Comparison of ENCODE assay signal across 18 cellular contexts in genomic region chr10:69858201-69858600, GRCh38. TPM values are rescaled to one million over a fixed set of nuclear protein-coding genes. Genes with fewer than 3 reads are reported as not detected.
DNase-seq lines count a peak whose midpoint lies in the region; ATAC-seq, FAIRE-seq and TF ChIP-seq lines count a peak whose summit lies in the region.
"Had no signal": no experiment of that assay in that cellular context is flagged by ENCODE, and none has a peak within 500 bp of the region (broad histone marks: within the 10 kb centered on the region; RNA-seq: fewer than 3 reads in every experiment).

No MANE protein-coding gene starts in this region.

- no peak overlapping the region for H3K56ac ChIP-seq in IMR-90 (ENCODE audit: extremely low read depth, insufficient read depth, low read length)

- H3K23ac ChIP-seq in IMR-90 (ENCODE audit: low read depth, low read length): no peak overlapping the region

- H4K8ac ChIP-seq in IMR-90 (ENCODE audit: low read depth in 2 of 2, low read length in 2 of 2): no peak overlapping the region

- H2AK9ac ChIP-seq in IMR-90 (replicated peaks; ENCODE audit: low read depth, low read length, poor library complexity): no peak overlapping the region

- POLR2A ChIA-PET in AG04450 (lab: Yijun Ruan, JAX): no interaction called here
- POLR2A ChIA-PET in IMR-90 (lab: Charles Lee; ENCODE audit: unreplicated experiment): interaction anchor here (0.6 kb wide), 1 partner anchor 21 kb away, joined by 4 read pairs; no protein-coding TSS in a partner anchor
- POLR2A ChIA-PET in K562 (lab: Yijun Ruan, JAX): no interaction called here

- H3K79me2 ChIP-seq in K562 (ENCODE audit: control insufficient read depth, insufficient read depth, low read length) (no peaks in the 10 kb centered on the region), mammary epithelial cell (ENCODE audit: insufficient read depth, low read length) (peaks cover 3% of the 10 kb centered on the region)

- no peak overlapping the region for H3K18ac ChIP-seq in IMR-90 (ENCODE audit: low read depth, low read length)

- no peaks in the 10 kb centered on the region for H3K36me3 ChIP-seq in IMR-90 (ENCODE audit: control insufficient read depth, insufficient read depth, low read length)
- no peaks in the 10 kb centered on the region for H3K36me3 ChIP-seq in K562 (ENCODE audit: control insufficient read depth, insufficient read depth, low read length)
- no peaks in the 10 kb centered on the region for H3K36me3 ChIP-seq in mammary epithelial cell (ENCODE audit: insufficient read depth, low read length)
- H3K36me3 ChIP-seq: BLaER1 had no signal

- H2AFZ ChIP-seq in IMR-90 (replicated peaks; ENCODE audit: low read length, poor library complexity) (no peak overlapping the region), K562 (ENCODE audit: low read depth, low read length) (no peak overlapping the region), mammary epithelial cell (ENCODE audit: low read depth, low read length) (no peak overlapping the region)

- peak overlapping the region; percentile 27; the same call in 1 of the 2 replicates for H2AK5ac ChIP-seq in IMR-90 (ENCODE audit: low read depth, low read length)

- peaks cover 23 to 62% of the 10 kb centered on the region in 2 experiments for H3K79me1 ChIP-seq in IMR-90 (ENCODE audit: low read depth in 1 of 2, low read length in 2 of 2)

- intact Hi-C loops in IMR-90 (cut with micrococcal nuclease): no loop called here
- intact Hi-C loops in K562 (cut with micrococcal nuclease): no loop called here
- intact Hi-C loops in mammary epithelial cell (cut with micrococcal nuclease): no loop called here

- no peak for TF ChIP-seq POLR2A in IMR-90 (IDR thresholded peaks at IDR 0.05; ENCODE audit: low read depth, low read length)
- no peak for TF ChIP-seq POLR2A in K562 (conservative IDR thresholded peaks at IDR 0.05)

- CTCF ChIA-PET in AG04450 (lab: Charles Lee) (interaction anchor here (0.5 to 0.8 kb wide), 2 partner anchors 29 to 57 kb away, joined by 3 read pairs; no protein-coding TSS in a partner anchor), IMR-90 (lab: Yijun Ruan, JAX) (no interaction called here), K562 (lab: Yijun Ruan, JAX; ENCODE audit: low intra/inter-chr PET ratio) (no interaction called here), mammary epithelial cell (lab: Charles Lee; ENCODE audit: low non-redundant PET) (no interaction called here)

- H3K27ac ChIP-seq in AG04450 (ENCODE audit: low read depth, low read length): peak overlapping the region; percentile 2
- H3K27ac ChIP-seq in IMR-90 (ENCODE audit: insufficient read depth, low read length): no peak overlapping the region
- no peak overlapping the region for H3K27ac ChIP-seq in K562 (ENCODE audit: extremely low read depth, low read depth, low read length)
- no peak overlapping the region for H3K27ac ChIP-seq in mammary epithelial cell (ENCODE audit: insufficient read depth, low read depth, low read length)
- H3K27ac ChIP-seq: BLaER1 had no signal

- no peak overlapping the region for H2BK5ac ChIP-seq in IMR-90 (ENCODE audit: low read depth, low read length, poor library complexity, severe bottlenecking)

- dilution Hi-C loops in IMR-90 (cut with HindIII; ENCODE audit: low sequenced_read_pairs, unreplicated experiment): no loop called here
- dilution Hi-C loops in mammary epithelial cell (cut with HindIII; ENCODE audit: low sequenced_read_pairs): no loop called here

- H2BK15ac ChIP-seq in IMR-90 (ENCODE audit: low read depth, low read length): no peak overlapping the region

- no peak overlapping the region for H4K5ac ChIP-seq in IMR-90 (ENCODE audit: low read depth, low read length)

- peaks cover 9% of the 10 kb centered on the region; the same call in 1 of the 2 replicates for H3K9me1 ChIP-seq in IMR-90 (ENCODE audit: insufficient read depth, low read length)
- no peaks in the 10 kb centered on the region for H3K9me1 ChIP-seq in K562 (ENCODE audit: control insufficient read depth, insufficient read depth, low read length)

- H2BK20ac ChIP-seq in IMR-90 (ENCODE audit: low read depth, low read length): no peak overlapping the region

- no peaks in the 10 kb centered on the region for H3K27me3 ChIP-seq in AG04450 (ENCODE audit: control insufficient read depth, insufficient read depth, low read length)
- no peaks in the 10 kb centered on the region for H3K27me3 ChIP-seq in IMR-90 (ENCODE audit: control insufficient read depth, insufficient read depth, low read length)
- H3K27me3 ChIP-seq in K562 (ENCODE audit: control insufficient read depth in 2 of 2, insufficient read depth in 2 of 2, low read length in 2 of 2): peaks cover 0 to 33% of the 10 kb centered on the region in 2 experiments; a peak in 3 of 5 replicates
- H3K27me3 ChIP-seq in mammary epithelial cell (ENCODE audit: insufficient read depth, low read length): no peaks in the 10 kb centered on the region
- H3K27me3 ChIP-seq: BLaER1 had no signal

- peaks cover 6% of the 10 kb centered on the region; the same call in 1 of the 2 replicates for H3K4me1 ChIP-seq in IMR-90 (ENCODE audit: control insufficient read depth, insufficient read depth, low read length)
- peaks cover 6 to 7% of the 10 kb centered on the region in 2 experiments; a peak in 3 of 5 replicates for H3K4me1 ChIP-seq in K562 (replicated peaks in 1 of 2; ENCODE audit: control insufficient read depth in 2 of 2, insufficient read depth in 2 of 2, low read length in 2 of 2)
- H3K4me1 ChIP-seq in mammary epithelial cell (ENCODE audit: insufficient read depth, low read length): peaks cover 22% of the 10 kb centered on the region

- H3K9ac ChIP-seq in IMR-90 (ENCODE audit: low read depth, low read length): no peak overlapping the region
- no peak overlapping the region for H3K9ac ChIP-seq in K562 (ENCODE audit: insufficient read depth in 1 of 2, low read depth in 2 of 2, low read length in 2 of 2)
- no peak overlapping the region for H3K9ac ChIP-seq in mammary epithelial cell (ENCODE audit: insufficient read depth, low read length)
- H3K9ac ChIP-seq: BLaER1 had no signal

- H3K9me3 ChIP-seq in AG04450 (ENCODE audit: control insufficient read depth, insufficient read depth, low read length) (no peaks in the 10 kb centered on the region), IMR-90 (ENCODE audit: control insufficient read depth, insufficient read depth, low read length) (no peaks in the 10 kb centered on the region), K562 (replicated peaks; ENCODE audit: control insufficient read depth, insufficient read depth, low read depth, low read length) (no peaks in the 10 kb centered on the region), mammary epithelial cell (replicated peaks; ENCODE audit: insufficient read depth, low read length) (no peaks in the 10 kb centered on the region)
- H3K9me3 ChIP-seq: BLaER1 had no signal

- H4K20me1 ChIP-seq in IMR-90 (ENCODE audit: insufficient read depth, low read length): no peaks in the 10 kb centered on the region
- peaks cover 8% of the 10 kb centered on the region for H4K20me1 ChIP-seq in K562 (replicated peaks; ENCODE audit: control insufficient read depth, insufficient read depth, low read length)
- H4K20me1 ChIP-seq in mammary epithelial cell (ENCODE audit: insufficient read depth, low read length): no peaks in the 10 kb centered on the region
- H4K20me1 ChIP-seq: BLaER1 had no signal

- no peak overlapping the region for H3K4me2 ChIP-seq in IMR-90 (ENCODE audit: low read depth, low read length)
- H3K4me2 ChIP-seq in K562 (ENCODE audit: insufficient read depth, low read length): no peak overlapping the region
- no peak overlapping the region for H3K4me2 ChIP-seq in mammary epithelial cell (ENCODE audit: insufficient read depth, low read depth, low read length)

- no TSS peak for BruUV-seq in IMR-90 (replicated peaks; lab: Mats Ljungman, UMichigan)
- BruUV-seq in K562 (replicated peaks; lab: Mats Ljungman, UMichigan): no TSS peak
- BruUV-seq in mammary epithelial cell (replicated peaks; lab: Mats Ljungman, UMichigan): no TSS peak

- H4K91ac ChIP-seq in IMR-90 (ENCODE audit: insufficient read depth, low read depth, low read length): no peak overlapping the region

- no peak for TF ChIP-seq RAD21 in IMR-90 (IDR thresholded peaks at IDR 0.05; ENCODE audit: low read length)
- TF ChIP-seq RAD21 in K562 (CRISPR knock-in tag; conservative IDR thresholded peaks at IDR 0.05 in 1 of 2, IDR thresholded peaks at IDR 0.05 in 1 of 2): no peak

- ATAC-seq in IMR-90 (ENCODE audit: low read depth) (no peak), K562 (no peak)
- ATAC-seq: CD8-positive, alpha-beta T cell; GM12878 had no signal

- H3K4me3 ChIP-seq in AG04450 (ENCODE audit: low read depth, low read length) (no peak overlapping the region), IMR-90 (ENCODE audit: insufficient read depth, low read depth, low read length) (no peak overlapping the region), K562 (no peak overlapping the region), mammary epithelial cell (replicated peaks in 1 of 3; ENCODE audit: insufficient read depth in 1 of 3, low read depth in 2 of 3, low read length in 3 of 3) (no peak overlapping the region)
- H3K4me3 ChIP-seq: BLaER1, GM12878 had no signal

- no peak overlapping the region for H3K4ac ChIP-seq in IMR-90 (ENCODE audit: low read depth, low read length)

- no CpG with 5 or more reads among the region's 1 CpG for WGBS in IMR-90 (ENCODE audit: extremely low coverage in 2 of 2, insufficient read length in 1 of 2), 2 experiments
- 7% methylated on average over 1 of the region's 1 CpG for WGBS in K562 (ENCODE audit: insufficient coverage, low coverage, missing lambda C conversion rate)
- WGBS in mammary epithelial cell (ENCODE audit: low coverage, missing lambda C conversion rate): 100% methylated on average over 1 of the region's 1 CpG

- no peak for DNase-seq in AG04450 (ENCODE audit: low read depth, low spot score)
- no peak for DNase-seq in IMR-90
- no peak for DNase-seq in K562 (ENCODE audit: extremely low read depth in 1 of 4, low spot score in 3 of 4)
- peak; percentile 11 for DNase-seq in pons (ENCODE audit: low spot score)
- no peak for DNase-seq in HTR-8/SVneo (ENCODE audit: insufficient read length, low spot score)
- no peak for DNase-seq in ureter (ENCODE audit: low spot score)
- DNase-seq in mammary epithelial cell: no peak
- DNase-seq: CD8-positive, alpha-beta T cell; DMS 273 treated with DMSO at 0.1 percent for 48 hours; DMS53; DND-41; EL; H9; KBM-7 had no signal

- TF ChIP-seq CTCF in AG04450 (IDR thresholded peaks at IDR 0.05; ENCODE audit: low read depth, low read length): no peak
- no peak for TF ChIP-seq CTCF in IMR-90 (conservative IDR thresholded peaks at IDR 0.05; ENCODE audit: low read depth, low read length)
- TF ChIP-seq CTCF in K562 (IDR thresholded peaks at IDR 0.05 in 2 of 3, conservative IDR thresholded peaks at IDR 0.05 in 1 of 3; ENCODE audit: insufficient read depth in 2 of 3, low read depth in 1 of 3, low read length in 3 of 3): no peak
- TF ChIP-seq CTCF in mammary epithelial cell (conservative IDR thresholded peaks at IDR 0.05 in 1 of 2, IDR thresholded peaks at IDR 0.05 in 1 of 2; ENCODE audit: extremely low read depth in 1 of 2, insufficient read depth in 1 of 2, low read depth in 1 of 2, low read length in 2 of 2): no peak

- TF ChIP-seq EP300 in K562 (IDR thresholded peaks at IDR 0.05; ENCODE audit: low read length): no peak

- H2BK120ac ChIP-seq in IMR-90 (ENCODE audit: low read depth, low read length): no peak overlapping the region

- in situ Hi-C loops in IMR-90 (cut with MboI; ENCODE audit: low sequenced_read_pairs): no loop called here
- in situ Hi-C loops in K562 (cut with MboI): no loop called here
- in situ Hi-C loops in mammary epithelial cell (cut with MboI; ENCODE audit: low sequenced_read_pairs in 2 of 2): no loop called here

- FAIRE-seq in K562 (lab: Jason Lieb, UNC) (no peak), HTR-8/SVneo (lab: Jason Lieb, UNC) (no peak)
- FAIRE-seq: GM12878, H1 had no signal

- H3K14ac ChIP-seq in IMR-90 (replicated peaks; ENCODE audit: low read depth, low read length): no peak overlapping the region

RNA-seq across cellular contexts. Expression of gene COL13A1, which starts 56.5 kb away (rescaled TPM):
- polyA plus RNA-seq in AG04450 (2011; rRNA removed) (10.9 and 13.1 TPM in 2 replicates), IMR-90 (2012; rRNA removed) (31.3 and 32.0 TPM in 2 replicates), K562 (2011; rRNA removed) (not detected in 2 replicates), K562 (2014; fragmentation: Illumina TruSeq; extraction: Trizol) (not detected in 2 replicates), K562 (2014; fragmentation: Nextera tagmentation; extraction: Ambion mirVana) (not detected), K562 (2014; rRNA removed) (not detected in 2 replicates), mammary epithelial cell (5.4 TPM)
- polyA minus RNA-seq in AG04450 (2011; rRNA and poly(A)+ RNA removed): 4.8 and 5.6 TPM in 2 replicates
- total RNA-seq in IMR-90 (2012; rRNA removed) (10.8 and 12.2 TPM in 2 replicates), K562 (2014; rRNA removed) (not detected in 2 replicates), K562 (2014; rRNA removed; fragmentation: Illumina TruSeq; extraction: Trizol) (not detected in 2 replicates), K562 (2015; rRNA removed; fragmentation: Illumina TruSeq; extraction: Trizol) (not detected in 2 replicates), K562 (2021) (not detected in 2 replicates), ureter (4.9 TPM), mammary epithelial cell (1 to 10 TPM; 1.3 to 8.8 TPM)
- polyA plus RNA-seq in IMR-90 (2012; cell fraction: cytosol; rRNA removed): 19.3 and 25.7 TPM in 2 replicates
- 64.7 and 77.6 TPM in 2 replicates for polyA plus RNA-seq in IMR-90 (2012; cell fraction: nucleus; rRNA removed; ENCODE audit: low replicate concordance)
- total RNA-seq in K562 (2011; cell fraction: chromatin; rRNA removed; ENCODE audit: low replicate concordance): not detected in 2 replicates
- total RNA-seq in K562 (2011; cell fraction: nucleolus; rRNA removed): not detected in 2 replicates
- not detected in 2 replicates for total RNA-seq in K562 (2011; cell fraction: nucleoplasm; rRNA removed)
- not detected in 2 replicates for polyA plus RNA-seq in K562 (2011; cell fraction: cytosol; rRNA removed)
- not detected in 2 replicates for polyA plus RNA-seq in K562 (2011; cell fraction: nucleus; rRNA removed)
- polyA plus RNA-seq in K562 (2012): not detected in 2 replicates
- polyA minus RNA-seq in K562 (2011; rRNA and poly(A)+ RNA removed): not detected in 2 replicates
- polyA minus RNA-seq in K562 (2011; cell fraction: cytosol; rRNA and poly(A)+ RNA removed): not detected in 2 replicates
- polyA minus RNA-seq in K562 (2011; cell fraction: nucleus; rRNA and poly(A)+ RNA removed): not detected in 2 replicates
- 0.21 TPM for polyA minus RNA-seq in mammary epithelial cell
- total RNA-seq: CD8-positive, alpha-beta T cell; GM12878 had no signal
- polyA plus RNA-seq: CD14-positive monocyte had no signal
